24 cellular contexts compared by ENCODE assay signal in the genomic region with DNA sequence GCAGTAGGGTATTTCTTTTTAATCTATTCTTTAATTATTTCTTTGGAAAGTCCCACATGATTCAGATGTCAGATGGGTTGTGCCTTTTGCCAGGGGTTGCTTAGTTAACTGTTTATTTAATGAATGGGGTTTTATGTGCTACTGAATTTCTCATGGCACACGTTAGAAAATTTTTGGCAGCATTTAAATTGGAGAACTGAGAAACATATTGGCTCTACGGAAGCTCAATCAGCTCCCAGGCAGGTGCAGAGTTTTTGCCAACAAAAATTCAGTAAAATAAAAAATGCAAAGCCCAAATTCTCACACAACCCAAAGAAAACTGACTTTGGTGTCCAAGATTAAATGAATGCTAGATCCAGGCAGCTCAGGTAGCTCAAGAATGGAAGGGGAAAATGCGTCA.
"Had no signal": no experiment of that assay in that cellular context is flagged by ENCODE, and none has a peak within 500 bp of the region (broad histone marks: within the 10 kb centered on the region; RNA-seq: fewer than 3 reads in every experiment).

No MANE protein-coding gene starts in this region.

- H3K4me3 ChIP-seq: body of pancreas, cardiac muscle cell, esophagus squamous epithelium, left ventricle myocardium inferior, lung, mucosa of descending colon, sigmoid colon, uterus had no signal

- H3K36me3 ChIP-seq: cardiac muscle cell, esophagus squamous epithelium, left ventricle myocardium inferior, sigmoid colon, uterus had no signal

- DNase-seq: activated B cell treated with CpG ODN at 0.5 μM for 24 hours; activated CD4-positive, alpha-beta T cell treated with anti-CD3 and anti-CD28 coated beads, Interleukin-2, amount 50 U/mL, for 1 hour; activated CD8-positive, alpha-beta T cell treated with anti-CD3 and anti-CD28 coated beads for 36 hours; activated naive CD8-positive, alpha-beta T cell treated with anti-CD3 and anti-CD28 coated beads, Interleukin-2, amount 50 U/mL, for 24 hours; activated T-cell treated with anti-CD3 and anti-CD28 coated beads, Interleukin-2, amount 50 U/mL, for 4 hours; body of pancreas; dermis blood vessel endothelial cell; effector CD4-positive, alpha-beta T cell; esophagus squamous epithelium; foreskin melanocyte; islet precursor cell; left ventricle myocardium inferior; mucosa of descending colon; retina; sigmoid colon; small intestine; stimulated activated CD4-positive, alpha-beta T cell treated with anti-CD3 and anti-CD28 coated beads, Interleukin-4, amount 100 ng/mL, for 24 hours; uterus had no signal

- ATAC-seq: activated CD8-positive, alpha-beta T cell treated with anti-CD3 and anti-CD28 coated beads for 36 hours; activated naive CD8-positive, alpha-beta T cell treated with anti-CD3 and anti-CD28 coated beads, Interleukin-2, amount 50 U/mL, for 24 hours; activated T-cell treated with anti-CD3 and anti-CD28 coated beads, Interleukin-2, amount 50 U/mL, for 4 hours; activated T-helper 17 cell treated with anti-CD3 and anti-CD28 coated beads, Interleukin-2, amount 50 U/mL, for 72 hours; body of pancreas; mucosa of descending colon; natural killer cell treated with Interleukin-12 subunit alpha and Interleukin-12 subunit beta and Interleukin-15 and Interleukin-18, amount 100 ng/mL, for 72 hours; stimulated activated effector memory CD8-positive, alpha-beta T cell treated with anti-CD3 and anti-CD28 coated beads, Interleukin-12 subunit alpha, Interleukin-12 subunit beta, amount 100 ng/mL, for 72 hours had no signal

- H3K27me3 ChIP-seq: body of pancreas, cardiac muscle cell, esophagus squamous epithelium, sigmoid colon, uterus had no signal

- H3K9me3 ChIP-seq: body of pancreas, esophagus squamous epithelium, left ventricle myocardium inferior, mucosa of descending colon, sigmoid colon, uterus had no signal

- H3K4me1 ChIP-seq: body of pancreas, esophagus squamous epithelium, left ventricle myocardium inferior, uterus had no signal

- H3K27ac ChIP-seq: body of pancreas, cardiac muscle cell, epithelial cell of prostate, esophagus squamous epithelium, left ventricle myocardium inferior, sigmoid colon, uterus had no signal
